1 cellular context compared by ENCODE assay signal in the genomic region with DNA sequence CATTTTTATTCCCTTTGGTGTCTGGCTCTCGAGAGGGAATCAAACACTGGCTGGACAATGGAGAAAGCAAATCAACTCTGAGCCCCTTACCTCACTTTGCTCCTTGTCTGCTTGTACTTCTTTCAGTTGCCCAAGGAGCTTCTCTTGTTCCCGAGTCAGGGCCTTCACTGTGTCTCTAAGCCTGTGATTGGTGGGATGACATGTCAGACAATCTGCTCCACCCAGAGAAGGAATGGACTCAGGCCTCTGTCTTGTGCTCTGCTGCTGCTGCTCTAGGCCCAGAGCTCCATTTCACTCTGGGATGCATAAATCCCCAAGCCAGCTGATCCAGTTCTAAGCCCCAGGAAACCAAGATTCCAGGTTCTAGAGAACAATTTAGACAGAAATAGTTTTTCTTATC.
A peak's percentile ranks its signal among the peaks of the same experiment; 100 is the strongest.
TF ChIP-seq lines count a peak whose summit lies in the region.

No MANE protein-coding gene starts in this region.

TF ChIP-seq in K562, 482 proteins besides CTCF, POLR2A, EP300 and RAD21:
- TF ChIP-seq, protein P1, sequence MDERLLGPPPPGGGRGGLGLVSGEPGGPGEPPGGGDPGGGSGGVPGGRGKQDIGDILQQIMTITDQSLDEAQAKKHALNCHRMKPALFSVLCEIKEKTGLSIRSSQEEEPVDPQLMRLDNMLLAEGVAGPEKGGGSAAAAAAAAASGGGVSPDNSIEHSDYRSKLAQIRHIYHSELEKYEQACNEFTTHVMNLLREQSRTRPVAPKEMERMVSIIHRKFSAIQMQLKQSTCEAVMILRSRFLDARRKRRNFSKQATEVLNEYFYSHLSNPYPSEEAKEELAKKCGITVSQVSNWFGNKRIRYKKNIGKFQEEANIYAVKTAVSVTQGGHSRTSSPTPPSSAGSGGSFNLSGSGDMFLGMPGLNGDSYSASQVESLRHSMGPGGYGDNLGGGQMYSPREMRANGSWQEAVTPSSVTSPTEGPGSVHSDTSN (CRISPR knock-in tag; IDR thresholded peaks at IDR 0.05; ENCODE audit: low read depth), result no peak
- TF ChIP-seq, protein P1 (tag; conservative IDR thresholded peaks at IDR 0.05; ENCODE audit: low read depth), result peak; percentile 70
- TF ChIP-seq ARNT (IDR thresholded peaks at IDR 0.05) (no peak), ZNF668 (CRISPR knock-in tag; IDR thresholded peaks at IDR 0.05) (no peak)
- TF ChIP-seq, protein P2, sequence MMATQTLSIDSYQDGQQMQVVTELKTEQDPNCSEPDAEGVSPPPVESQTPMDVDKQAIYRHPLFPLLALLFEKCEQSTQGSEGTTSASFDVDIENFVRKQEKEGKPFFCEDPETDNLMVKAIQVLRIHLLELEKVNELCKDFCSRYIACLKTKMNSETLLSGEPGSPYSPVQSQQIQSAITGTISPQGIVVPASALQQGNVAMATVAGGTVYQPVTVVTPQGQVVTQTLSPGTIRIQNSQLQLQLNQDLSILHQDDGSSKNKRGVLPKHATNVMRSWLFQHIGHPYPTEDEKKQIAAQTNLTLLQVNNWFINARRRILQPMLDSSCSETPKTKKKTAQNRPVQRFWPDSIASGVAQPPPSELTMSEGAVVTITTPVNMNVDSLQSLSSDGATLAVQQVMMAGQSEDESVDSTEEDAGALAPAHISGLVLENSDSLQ (IDR thresholded peaks at IDR 0.05), result peak; percentile 92
